ENCODE assay signal across 18 cellular contexts in the genomic region with DNA sequence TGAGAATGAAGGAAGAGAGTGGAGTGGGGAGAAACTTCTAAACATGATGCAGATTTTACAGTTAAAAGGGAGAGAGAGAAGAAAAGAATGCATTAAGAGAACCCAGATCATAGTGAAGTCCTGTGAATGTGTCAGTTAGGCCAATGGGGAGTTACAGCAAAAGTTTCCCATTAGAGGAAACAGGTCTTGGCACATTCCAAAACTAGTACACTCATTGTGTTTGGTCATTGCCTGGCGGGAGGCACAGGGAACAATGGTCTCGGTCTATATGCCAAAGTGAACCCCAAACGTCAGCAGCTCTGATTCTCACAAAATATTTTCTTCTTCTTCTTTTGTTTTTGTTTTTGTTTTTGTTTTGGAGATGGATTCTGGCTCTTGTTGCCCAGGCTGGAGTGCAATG.
A peak's percentile ranks its signal among the peaks of the same experiment; 100 is the strongest.
DNase-seq lines count a peak whose midpoint lies in the region; ATAC-seq and TF ChIP-seq lines count a peak whose summit lies in the region.
"Had no signal": no experiment of that assay in that cellular context is flagged by ENCODE, and none has a peak within 500 bp of the region (broad histone marks: within the 10 kb centered on the region; RNA-seq: fewer than 3 reads in every experiment).

No MANE protein-coding gene starts in this region.

- TF ChIP-seq CTCF in epithelial cell of esophagus (IDR thresholded peaks at IDR 0.05; ENCODE audit: insufficient read depth, low read depth, low read length, missing control alignments) (no peak), smooth muscle cell (IDR thresholded peaks at IDR 0.05; ENCODE audit: borderline replicate concordance, insufficient read depth, poor library complexity, severe bottlenecking) (no peak)

- DNase-seq in epithelial cell of esophagus (ENCODE audit: low read depth) (peak; percentile 74), iPS-NIHi11 (ENCODE audit: low spot score) (peak; percentile 17), smooth muscle cell (lab: John Stamatoyannopoulos, UW; ENCODE audit: unreplicated experiment) (no peak)
- DNase-seq in stimulated activated effector memory CD8-positive, alpha-beta T cell treated with anti-CD3 and anti-CD28 coated beads, Interleukin-12 subunit alpha, Interleukin-12 subunit beta, amount 100 ng/mL, for 72 hours (ENCODE audit: low spot score in 2 of 2): no peak
- DNase-seq in stimulated activated CD4-positive, alpha-beta T cell treated with anti-CD3 and anti-CD28 coated beads, Interleukin-4, amount 100 ng/mL, for 24 hours: no peak
- DNase-seq: BE2C; CD8-positive, alpha-beta T cell; COR-L47; DMS153; DMS79 treated with DMSO at 0.1 percent for 48 hours; EL; GDM1; GOT3; H9; IMR-90 had no signal

- H3K27ac Mint-ChIP-seq in stimulated activated effector memory CD8-positive, alpha-beta T cell treated with anti-CD3 and anti-CD28 coated beads, Interleukin-12 subunit alpha, Interleukin-12 subunit beta, amount 100 ng/mL, for 72 hours: no peak overlapping the region
- H3K27ac Mint-ChIP-seq: CD8-positive, alpha-beta T cell; H9 had no signal

- H4K20me1 ChIP-seq in smooth muscle cell (ENCODE audit: low read depth): no peaks in the 10 kb centered on the region

- no peaks in the 10 kb centered on the region for H3K79me2 ChIP-seq in smooth muscle cell (ENCODE audit: low read depth)

- H3K9me3 ChIP-seq in smooth muscle cell (replicated peaks; ENCODE audit: low read depth): no peaks in the 10 kb centered on the region
- H3K9me3 ChIP-seq: BE2C had no signal

- no peaks in the 10 kb centered on the region for H3K27me3 ChIP-seq in smooth muscle cell (ENCODE audit: low read depth)
- H3K27me3 ChIP-seq: BE2C had no signal

- H3K4me3 ChIP-seq in epithelial cell of esophagus (ENCODE audit: low read length): no peak overlapping the region
- H3K4me3 ChIP-seq in smooth muscle cell: no peak overlapping the region

- no peaks in the 10 kb centered on the region for H3K36me3 ChIP-seq in smooth muscle cell (ENCODE audit: low read depth)
- H3K36me3 ChIP-seq: BE2C had no signal

- no peak overlapping the region for H3K4me3 Mint-ChIP-seq in stimulated activated effector memory CD8-positive, alpha-beta T cell treated with anti-CD3 and anti-CD28 coated beads, Interleukin-12 subunit alpha, Interleukin-12 subunit beta, amount 100 ng/mL, for 72 hours
- H3K4me3 Mint-ChIP-seq: CD8-positive, alpha-beta T cell; H9 had no signal

- 90% methylated on average over 3 of the region's 3 CpGs for WGBS in smooth muscle cell (ENCODE audit: low lambda C conversion rate)

- H3K27ac ChIP-seq in smooth muscle cell (ENCODE audit: low read depth): peak overlapping the region; percentile 51
- H3K27ac ChIP-seq: C4-2B had no signal

- no peak for ATAC-seq in HG03039 (IDR thresholded peaks at IDR 0.05; ENCODE audit: unreplicated experiment)
- ATAC-seq in stimulated activated effector memory CD8-positive, alpha-beta T cell treated with anti-CD3 and anti-CD28 coated beads, Interleukin-12 subunit alpha, Interleukin-12 subunit beta, amount 100 ng/mL, for 72 hours: no peak
- ATAC-seq: CD8-positive, alpha-beta T cell had no signal

- H3K4me1 Mint-ChIP-seq in stimulated activated effector memory CD8-positive, alpha-beta T cell treated with anti-CD3 and anti-CD28 coated beads, Interleukin-12 subunit alpha, Interleukin-12 subunit beta, amount 100 ng/mL, for 72 hours: no peaks in the 10 kb centered on the region

- no peak overlapping the region for H2AFZ ChIP-seq in smooth muscle cell (ENCODE audit: low read depth)

- H3K4me2 ChIP-seq in smooth muscle cell: no peak overlapping the region

- H3K4me1 ChIP-seq in smooth muscle cell (ENCODE audit: low read depth): no peaks in the 10 kb centered on the region
- H3K4me1 ChIP-seq: BE2C had no signal

- TF ChIP-seq RAD21 in Ishikawa (IDR thresholded peaks at IDR 0.05; ENCODE audit: low read depth): peak; percentile 9; the same call in 1 of the 2 replicates

- no peaks in the 10 kb centered on the region for H3K36me3 Mint-ChIP-seq in stimulated activated effector memory CD8-positive, alpha-beta T cell treated with anti-CD3 and anti-CD28 coated beads, Interleukin-12 subunit alpha, Interleukin-12 subunit beta, amount 100 ng/mL, for 72 hours
- H3K36me3 Mint-ChIP-seq: CD8-positive, alpha-beta T cell had no signal

- peaks cover 21% of the 10 kb centered on the region for H3K9me3 Mint-ChIP-seq in stimulated activated effector memory CD8-positive, alpha-beta T cell treated with anti-CD3 and anti-CD28 coated beads, Interleukin-12 subunit alpha, Interleukin-12 subunit beta, amount 100 ng/mL, for 72 hours
- H3K9me3 Mint-ChIP-seq: H9 had no signal

- no peak overlapping the region for H3K9ac ChIP-seq in smooth muscle cell (ENCODE audit: low read depth)

- no peaks in the 10 kb centered on the region for H3F3A ChIP-seq in smooth muscle cell (ENCODE audit: low read depth)

- peak; percentile 78; the same call in 1 of the 2 replicates for TF ChIP-seq EP300 in Ishikawa (IDR thresholded peaks at IDR 0.05; ENCODE audit: borderline replicate concordance)

TF ChIP-seq in Ishikawa, 13 proteins besides CTCF, POLR2A, EP300 and RAD21:
- TF ChIP-seq ZBTB7A (IDR thresholded peaks at IDR 0.05; ENCODE audit: low read depth): no peak
- TF ChIP-seq NFIC (IDR thresholded peaks at IDR 0.05): 0 out of 2 replicates have a peak, but pooled peaks have one; percentile 44
- TF ChIP-seq TEAD4 (IDR thresholded peaks at IDR 0.05): peak; percentile 86
- TF ChIP-seq TCF12 (IDR thresholded peaks at IDR 0.05; ENCODE audit: low read depth): peak; percentile 77; the same call in 1 of the 2 replicates
- TF ChIP-seq FOXM1 (IDR thresholded peaks at IDR 0.05; ENCODE audit: borderline replicate concordance, low read depth): 0 out of 2 replicates have a peak, but pooled peaks have one; percentile 32
TF ChIP-seq in Ishikawa: peak in this region for 4.

Comparison
In these comparisons a context has a peak if more than half of its experiments do, and no peak if none do; other contexts are left out.
1. DNase-seq: peak in epithelial cell of esophagus (single experiment) and iPS-NIHi11 (single experiment); none in smooth muscle cell (single experiment), stimulated activated effector memory CD8-positive, alpha-beta T cell treated with anti-CD3 and anti-CD28 coated beads, Interleukin-12 subunit alpha, Interleukin-12 subunit beta, amount 100 ng/mL, for 72 hours (0 of 2) and stimulated activated CD4-positive, alpha-beta T cell treated with anti-CD3 and anti-CD28 coated beads, Interleukin-4, amount 100 ng/mL, for 24 hours (single experiment).